Comparison of ENCODE assay signal across 29 cellular contexts in the genomic region with DNA sequence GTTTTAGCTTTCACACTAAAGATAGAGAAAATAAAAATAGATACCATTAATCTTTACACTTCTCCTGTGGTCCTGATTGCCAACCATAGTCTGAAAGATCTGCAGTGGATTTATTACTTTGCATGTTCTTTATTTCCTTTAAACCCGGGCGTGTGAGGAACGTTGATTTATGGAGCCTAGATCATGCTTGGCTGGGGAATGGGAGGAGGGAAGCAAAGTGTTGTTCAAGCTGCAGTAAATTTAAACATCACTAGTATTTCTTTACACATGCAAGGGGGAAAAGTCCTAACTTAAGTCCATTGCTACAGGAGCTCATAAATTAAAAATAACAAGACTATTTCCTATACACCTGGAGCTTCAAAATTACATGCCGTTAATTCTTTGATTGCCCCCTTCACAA.
"Had no signal": no experiment of that assay in that cellular context is flagged by ENCODE, and none has a peak within 500 bp of the region (broad histone marks: within the 10 kb centered on the region; RNA-seq: fewer than 3 reads in every experiment).

No MANE protein-coding gene starts in this region.

- H3K36me3 Mint-ChIP-seq: naive thymus-derived CD4-positive, alpha-beta T cell; natural killer cell; neural progenitor cell; stimulated activated memory B cell treated with anti-CD40 and anti-IgM and Interleukin-4, amounts not matched to agents 10 μg/mL and 1 μg/mL and 100 μg/mL, for 72 hours had no signal

- H3K4me3 Mint-ChIP-seq: naive thymus-derived CD4-positive, alpha-beta T cell; natural killer cell; neural progenitor cell; stimulated activated memory B cell treated with anti-CD40 and anti-IgM and Interleukin-4, amounts not matched to agents 10 μg/mL and 1 μg/mL and 100 μg/mL, for 72 hours; stimulated activated naive CD8-positive, alpha-beta T cell treated with anti-CD3 and anti-CD28 coated beads, Interleukin-15, amount 100 ng/mL, for 72 hours; type B pancreatic cell had no signal

- H3K9me3 ChIP-seq: ovary, psoas muscle, right lobe of liver, sigmoid colon, suprapubic skin, testis, tibial artery, transverse colon, upper lobe of right lung, uterus had no signal

- H3K9me3 Mint-ChIP-seq: neural progenitor cell; stimulated activated naive CD8-positive, alpha-beta T cell treated with anti-CD3 and anti-CD28 coated beads, Interleukin-15, amount 100 ng/mL, for 72 hours; type B pancreatic cell had no signal

- H3K27ac Mint-ChIP-seq: naive thymus-derived CD4-positive, alpha-beta T cell; natural killer cell; neural progenitor cell; progenitor cell of endocrine pancreas; stimulated activated memory B cell treated with anti-CD40 and anti-IgM and Interleukin-4, amounts not matched to agents 10 μg/mL and 1 μg/mL and 100 μg/mL, for 72 hours; stimulated activated naive CD8-positive, alpha-beta T cell treated with anti-CD3 and anti-CD28 coated beads, Interleukin-15, amount 100 ng/mL, for 72 hours; type B pancreatic cell had no signal

- H3K4me1 ChIP-seq: neural progenitor cell, parathyroid adenoma, psoas muscle, right lobe of liver, suprapubic skin, testis, tibial artery, upper lobe of right lung had no signal

- H3K4me3 ChIP-seq: neural progenitor cell, ovary, psoas muscle, right lobe of liver, sigmoid colon, suprapubic skin, testis, tibial artery, transverse colon, upper lobe of right lung, uterus had no signal

- DNase-seq: naive thymus-derived CD4-positive, alpha-beta T cell; natural killer cell; occipital lobe; ovary; posterior cingulate gyrus; psoas muscle; right cardiac atrium; right lobe of liver; sigmoid colon; small intestine; stimulated activated CD4-positive, alpha-beta T cell treated with anti-CD3 and anti-CD28 coated beads, Interleukin-1b, Interleukin-23, amount 100 ng/mL, for 48 hours; stimulated activated CD4-positive, alpha-beta T cell treated with anti-CD3 and anti-CD28 coated beads, Interleukin-4, amount 100 ng/mL, for 1 hour; stimulated activated CD4-positive, alpha-beta T cell treated with anti-CD3 and anti-CD28 coated beads, Interleukin-4, amount 100 ng/mL, for 4 hours; stimulated activated CD8-positive, alpha-beta memory T cell treated with anti-CD3 and anti-CD28 coated beads, Interleukin-4, amount 100 ng/mL, for 48 hours; stimulated activated naive CD4-positive, alpha-beta T cell; stimulated activated naive CD8-positive, alpha-beta T cell treated with anti-CD3 and anti-CD28 coated beads, Interleukin-15, amount 100 ng/mL, for 72 hours; stimulated activated naive CD8-positive, alpha-beta T cell treated with anti-CD3 and anti-CD28 coated beads, Interleukin-15, Interleukin-2, amounts not matched to agents 100 U/mL and 50 U/mL, for 24 hours; substantia nigra; testis; tibial artery; transverse colon; upper lobe of right lung; uterus had no signal

- H3K27me3 ChIP-seq: neural progenitor cell, ovary, right lobe of liver, testis, upper lobe of right lung, uterus had no signal

- H3K4me1 Mint-ChIP-seq: stimulated activated memory B cell treated with anti-CD40 and anti-IgM and Interleukin-4, amounts not matched to agents 10 μg/mL and 1 μg/mL and 100 μg/mL, for 72 hours; stimulated activated naive CD8-positive, alpha-beta T cell treated with anti-CD3 and anti-CD28 coated beads, Interleukin-15, amount 100 ng/mL, for 72 hours had no signal

- H3K36me3 ChIP-seq: neural progenitor cell, ovary, right lobe of liver, sigmoid colon, suprapubic skin, tibial artery, transverse colon, upper lobe of right lung, uterus had no signal

- H3K27me3 Mint-ChIP-seq: progenitor cell of endocrine pancreas had no signal

- ATAC-seq: naive thymus-derived CD4-positive, alpha-beta T cell; natural killer cell; psoas muscle; right cardiac atrium; right lobe of liver; stimulated activated memory B cell treated with anti-CD40 and anti-IgM and Interleukin-4, amounts not matched to agents 10 μg/mL and 1 μg/mL and 100 μg/mL, for 72 hours; stimulated activated naive CD8-positive, alpha-beta T cell treated with anti-CD3 and anti-CD28 coated beads, Interleukin-15, amount 100 ng/mL, for 72 hours; stimulated activated naive CD8-positive, alpha-beta T cell treated with anti-CD3 and anti-CD28 coated beads, Interleukin-15, Interleukin-2, amounts not matched to agents 100 U/mL and 50 U/mL, for 24 hours; upper lobe of right lung had no signal
